In genomic region chr6:39411001-39411400, GRCh38 we compare ENCODE assay signal across 17 cellular contexts.
"Had no signal": no experiment of that assay in that cellular context is flagged by ENCODE, and none has a peak within 500 bp of the region (broad histone marks: within the 10 kb centered on the region; RNA-seq: fewer than 3 reads in every experiment).

No MANE protein-coding gene starts in this region.

- ATAC-seq: left lobe of liver; mucosa of descending colon; naive thymus-derived CD8-positive, alpha-beta T cell; stimulated activated naive CD8-positive, alpha-beta T cell treated with anti-CD3 and anti-CD28 coated beads, Interleukin-15, Interleukin-2, amounts not matched to agents 100 U/mL and 50 U/mL, for 24 hours; upper lobe of right lung had no signal

- H3K27me3 ChIP-seq: heart left ventricle, ovary, testis, tibial nerve, upper lobe of right lung, vagina had no signal

- H3K4me1 ChIP-seq: heart left ventricle, testis, tibial nerve, upper lobe of right lung, vagina had no signal

- H3K36me3 ChIP-seq: heart left ventricle, ovary, tibial nerve, upper lobe of right lung, vagina had no signal

- H3K9me3 Mint-ChIP-seq: naive thymus-derived CD8-positive, alpha-beta T cell; neural crest cell had no signal

- DNase-seq: effector CD8-positive, alpha-beta T cell; heart left ventricle; hippocampal formation; mucosa of descending colon; naive thymus-derived CD8-positive, alpha-beta T cell; ovary; right cardiac atrium; small intestine; stimulated activated CD4-positive, alpha-beta T cell treated with anti-CD3 and anti-CD28 coated beads, Interleukin-12 subunit alpha, Interleukin-12 subunit beta, amount 100 ng/mL, for 4 hours; stimulated activated naive CD8-positive, alpha-beta T cell treated with anti-CD3 and anti-CD28 coated beads, Interleukin-15, Interleukin-2, amounts not matched to agents 100 U/mL and 50 U/mL, for 24 hours; testis; upper lobe of right lung had no signal

- H3K4me3 ChIP-seq: coronary artery, heart left ventricle, mucosa of descending colon, ovary, testis, tibial nerve, upper lobe of right lung, vagina had no signal

- H3K36me3 Mint-ChIP-seq: naive thymus-derived CD8-positive, alpha-beta T cell had no signal

- H3K27ac Mint-ChIP-seq: naive thymus-derived CD8-positive, alpha-beta T cell had no signal

- H3K27ac ChIP-seq: coronary artery, heart left ventricle, ovary, testis, tibial nerve, upper lobe of right lung, vagina had no signal

- H3K9me3 ChIP-seq: heart left ventricle, mucosa of descending colon, ovary, testis, tibial nerve, upper lobe of right lung, vagina had no signal

- H3K4me3 Mint-ChIP-seq: naive thymus-derived CD8-positive, alpha-beta T cell; neural crest cell had no signal
